Comparison of ENCODE assay signal across 8 cellular contexts in the genomic region with DNA sequence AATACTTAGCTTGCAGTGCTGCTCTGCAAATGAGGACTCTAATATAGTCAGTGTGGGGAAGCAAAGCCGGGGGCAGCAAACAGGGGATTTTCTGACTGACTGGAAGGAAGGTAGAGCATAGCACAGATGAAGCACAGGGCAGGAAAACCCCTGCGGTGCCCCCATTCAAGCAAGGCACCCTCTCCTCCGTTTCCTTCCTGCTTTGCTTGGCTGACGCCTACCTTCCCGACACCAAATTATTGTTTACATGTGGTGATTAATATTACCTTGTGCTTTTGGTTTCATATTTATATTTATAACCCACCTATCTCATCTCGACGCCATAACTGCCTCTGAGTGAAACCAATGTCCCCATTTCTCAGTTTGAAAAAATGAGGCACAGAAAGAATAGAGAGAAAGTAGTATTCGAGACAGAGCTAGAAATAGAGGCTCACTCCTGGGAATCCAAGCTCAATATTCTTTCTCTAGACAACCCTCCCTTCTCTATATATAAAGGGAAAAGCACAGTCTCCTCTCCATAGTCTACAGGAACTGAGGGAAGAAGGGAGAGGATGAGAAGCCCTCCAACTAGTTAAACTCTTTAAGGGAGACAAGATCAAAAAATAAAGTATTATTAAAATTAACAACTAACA. TPM values are rescaled to one million over a fixed set of nuclear protein-coding genes. Genes with fewer than 3 reads are reported as not detected.
DNase-seq lines count a peak whose midpoint lies in the region; ATAC-seq and TF ChIP-seq lines count a peak whose summit lies in the region.

No MANE protein-coding gene starts in this region.

- no peaks in the 10 kb centered on the region for H3K79me2 ChIP-seq in neural progenitor cell (ENCODE audit: low read depth)

- intact Hi-C loops in sigmoid colon (cut with DNase I), result no loop called here

- no peak for TF ChIP-seq CTCF in neural progenitor cell (IDR thresholded peaks at IDR 0.05)
- TF ChIP-seq CTCF in sigmoid colon (IDR thresholded peaks at IDR 0.05), result no peak
- no peak for TF ChIP-seq CTCF in coronary artery (IDR thresholded peaks at IDR 0.05)

- no peak overlapping the region for H3K4me3 ChIP-seq in neural progenitor cell
- no peak overlapping the region for H3K4me3 ChIP-seq in sigmoid colon
- H3K4me3 ChIP-seq in coronary artery, result no peak overlapping the region

- TF ChIP-seq EP300 in sigmoid colon (IDR thresholded peaks at IDR 0.05), result no peak

- peaks cover 62% of the 10 kb centered on the region for H3K4me1 Mint-ChIP-seq in neural progenitor cell

- DNase-seq in activated T-cell treated with anti-CD3 and anti-CD28 coated beads, Interleukin-2, amount 50 U/mL, for 1 hour, result peak; percentile 62
- DNase-seq in neural progenitor cell (ENCODE audit: low spot score) (no peak), sigmoid colon (no peak), ACHN (no peak), NCI-H2107 (lab: John Stamatoyannopoulos, UW) (no peak), coronary artery (ENCODE audit: low spot score) (no peak)

- H3K36me3 Mint-ChIP-seq in neural progenitor cell, result peaks cover 32% of the 10 kb centered on the region

- peaks cover 8% of the 10 kb centered on the region for H4K20me1 ChIP-seq in neural progenitor cell (ENCODE audit: low read depth)

- peaks cover 55% of the 10 kb centered on the region for H3F3A ChIP-seq in neural progenitor cell (ENCODE audit: low read depth)

- H3K27ac ChIP-seq in neural progenitor cell, result no peak overlapping the region
- peak overlapping the region in 1 of 4 donors; percentile 12 for H3K27ac ChIP-seq in sigmoid colon
- no peak overlapping the region for H3K27ac ChIP-seq in coronary artery

- TF ChIP-seq POLR2A in sigmoid colon (IDR thresholded peaks at IDR 0.05), result no peak

- peaks cover 12% of the 10 kb centered on the region for H3K27me3 Mint-ChIP-seq in neural progenitor cell (ENCODE audit: insufficient read depth, low read depth)

- peak; percentile 40 for ATAC-seq in GM19468 (IDR thresholded peaks at IDR 0.05; ENCODE audit: extremely low read depth, unreplicated experiment)
- ATAC-seq in HG03460 (IDR thresholded peaks at IDR 0.05; ENCODE audit: unreplicated experiment), result peak; percentile 75

- H3K27me3 ChIP-seq in neural progenitor cell (no peaks in the 10 kb centered on the region), sigmoid colon (no peaks in the 10 kb centered on the region)

- H3K4me2 ChIP-seq in neural progenitor cell, result no peak overlapping the region

- H3K9me3 ChIP-seq in neural progenitor cell (ENCODE audit: low read depth) (no peaks in the 10 kb centered on the region), sigmoid colon (no peaks in the 10 kb centered on the region)

- peaks cover 71% of the 10 kb centered on the region for H3K4me1 ChIP-seq in neural progenitor cell
- peaks cover 0 to 16% (median 10%) of the 10 kb centered on the region in 4 donors for H3K4me1 ChIP-seq in sigmoid colon

- peaks cover 2% of the 10 kb centered on the region for H3K9me3 Mint-ChIP-seq in neural progenitor cell

- peak overlapping the region; percentile 48 for H3K4me3 Mint-ChIP-seq in neural progenitor cell

- in situ Hi-C loops in ACHN (cut with HindIII; ENCODE audit: low pct_ligation_motif_present, low pct_unique_long_range_greater_than_20kb, low sequenced_read_pairs), result no loop called here

- H2AFZ ChIP-seq in neural progenitor cell (replicated peaks), result no peak overlapping the region

- H3K27ac Mint-ChIP-seq in neural progenitor cell, result peak overlapping the region; percentile 88

- H3K36me3 ChIP-seq in neural progenitor cell (no peaks in the 10 kb centered on the region), sigmoid colon (peaks cover 13 to 89% (median 27%) of the 10 kb centered on the region in 4 donors)

- WGBS in sigmoid colon, 2 donors, result 31 to 34% methylated on average over 8 of the region's 8 CpGs

- no peak overlapping the region for H3K9ac ChIP-seq in neural progenitor cell

RNA-seq across cellular contexts. Expression of a gene that starts 41.3 kb away (rescaled TPM):
- total RNA-seq in neural progenitor cell (ENCODE audit: low replicate concordance), result 20.7 and 27.4 TPM in 2 replicates
- total RNA-seq in sigmoid colon, result 10 to 100 TPM in 3 of 4 donors, 1 to 10 TPM in 1; 9.2 to 29.9 (median 16.0) TPM
- 10 to 100 TPM; 11.4 to 47.6 (median 17.1) TPM for polyA plus RNA-seq in sigmoid colon

RNA-seq across cellular contexts. Expression of a gene that starts 41.6 kb away (rescaled TPM):
- total RNA-seq in neural progenitor cell (ENCODE audit: low replicate concordance) (25.0 and 32.7 TPM in 2 replicates), sigmoid colon (10 to 100 TPM; 40.0 to 44.7 (median 42.9) TPM)
- 10 to 100 TPM in 1 of 3 donors, 1 to 10 TPM in 2; 9.0 to 31.3 (median 9.5) TPM for polyA plus RNA-seq in sigmoid colon
